In the genomic region with DNA sequence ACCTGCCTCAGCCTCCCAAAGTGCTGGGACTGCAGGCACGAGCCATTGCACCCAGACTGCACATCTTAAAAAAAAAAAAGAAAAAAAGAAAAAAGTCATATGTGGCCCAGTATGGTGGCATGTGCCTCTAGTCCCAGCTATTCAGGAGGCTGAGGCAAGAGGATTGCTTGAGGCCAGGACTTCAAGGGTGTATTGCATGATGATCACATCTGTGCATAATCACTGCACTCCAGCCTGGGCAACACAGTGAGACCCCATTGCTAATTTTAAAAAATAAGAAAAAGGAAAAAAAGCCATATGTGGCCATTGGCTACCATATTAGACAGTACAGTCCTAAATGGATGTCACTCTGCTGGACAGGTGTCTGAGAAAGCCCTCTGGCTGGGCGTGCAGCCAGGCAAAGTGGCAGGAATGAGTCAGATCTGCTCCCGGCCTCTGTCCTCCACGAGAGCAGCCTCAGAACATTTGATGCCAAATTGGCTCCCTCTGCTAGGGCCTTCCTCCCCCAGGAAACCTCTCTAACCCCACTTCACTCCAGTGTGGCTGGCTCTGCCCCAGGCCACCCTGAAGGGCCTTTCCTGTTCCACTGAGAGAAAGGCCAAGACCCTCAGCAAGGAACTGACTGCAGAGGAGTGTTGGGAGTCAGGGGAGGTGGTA, we compare ENCODE assay signal across 12 cellular contexts. TPM values are rescaled to one million over a fixed set of nuclear protein-coding genes. Genes with fewer than 3 reads are reported as not detected.
A peak's percentile ranks its signal among the peaks of the same experiment; 100 is the strongest.
DNase-seq lines count a peak whose midpoint lies in the region; ATAC-seq, FAIRE-seq and TF ChIP-seq lines count a peak whose summit lies in the region.
"Had no signal": no experiment of that assay in that cellular context is flagged by ENCODE, and none has a peak within 500 bp of the region (broad histone marks: within the 10 kb centered on the region; RNA-seq: fewer than 3 reads in every experiment).

No MANE protein-coding gene starts in this region.

- H3K36me3 ChIP-seq in psoas muscle (ENCODE audit: insufficient read depth in 1 of 2, low read depth in 1 of 2), result no peaks in the 10 kb centered on the region

- no peak for TF ChIP-seq CTCF in epithelial cell of esophagus (IDR thresholded peaks at IDR 0.05; ENCODE audit: insufficient read depth, low read depth, low read length, missing control alignments)
- no peak for TF ChIP-seq CTCF in psoas muscle (IDR thresholded peaks at IDR 0.05)

- H3K27ac ChIP-seq in psoas muscle, result no peak overlapping the region

- DNase-seq in NCI-H2029 (lab: John Stamatoyannopoulos, UW) (peak; percentile 80), epithelial cell of esophagus (ENCODE audit: low read depth) (peak; percentile 49), psoas muscle (peak; percentile 73 to 85), GM19239 (ENCODE audit: insufficient read length, low spot score) (no peak)
- DNase-seq in stimulated activated CD4-positive, alpha-beta T cell treated with anti-CD3 and anti-CD28 coated beads, Interleukin-12 subunit alpha, Interleukin-12 subunit beta, amount 100 ng/mL, for 4 hours, result no peak
- no peak for DNase-seq in activated CD4-positive, CD25-positive, alpha-beta regulatory T cell (lab: John Stamatoyannopoulos, UW)
- DNase-seq: effector CD4-positive, alpha-beta T cell; NCI-H82 had no signal

- H3K9me3 ChIP-seq in psoas muscle, result no peaks in the 10 kb centered on the region

- WGBS in psoas muscle, 3 donors, result 29 to 35% (median 33%) methylated on average over 4 of the region's 4 CpGs

- H3K27me3 ChIP-seq in psoas muscle (ENCODE audit: insufficient read depth in 3 of 3, low read length in 2 of 3), result no peaks in the 10 kb centered on the region

- peak; percentile 87 for ATAC-seq in GM18511 (IDR thresholded peaks at IDR 0.05; ENCODE audit: unreplicated experiment)
- ATAC-seq in psoas muscle, result peak; percentile 92 to 96 (median 93)
- no peak for ATAC-seq in GM18909 (IDR thresholded peaks at IDR 0.05; ENCODE audit: poor library complexity, unreplicated experiment)

- H3K4me3 ChIP-seq in epithelial cell of esophagus (ENCODE audit: low read length) (no peak overlapping the region), psoas muscle (no peak overlapping the region)

- FAIRE-seq in GM19239 (lab: Jason Lieb, UNC), result no peak

- H3K4me1 ChIP-seq in psoas muscle, result no peaks in the 10 kb centered on the region

- intact Hi-C loops in psoas muscle (cut with DNase I), result no loop called here

RNA-seq across cellular contexts. Expression of gene CA7, which starts 14.7 kb away (rescaled TPM):
- total RNA-seq in psoas muscle, result not detected
- polyA plus RNA-seq in psoas muscle, result under 1 TPM in 1 of 3 donors, not detected in 2; 0.05 TPM
- total RNA-seq: activated CD8-positive, alpha-beta memory T cell treated with anti-CD3 and anti-CD28 coated beads for 36 hours; mesothelial cell of epicardium had no signal

RNA-seq across cellular contexts. Expression of gene PDP2, which starts 21.4 kb away (rescaled TPM):
- total RNA-seq in psoas muscle, result 1 to 10 TPM; 3.0 to 5.2 (median 4.3) TPM
- polyA plus RNA-seq in psoas muscle, result 1 to 10 TPM; 1.0 to 2.5 (median 2.0) TPM

RNA-seq across cellular contexts. Expression of gene NAE1, which starts 28.1 kb away (rescaled TPM):
- total RNA-seq in psoas muscle, result 10 to 100 TPM; 23.8 to 34.4 (median 30.8) TPM
- 10 to 100 TPM; 22.7 to 46.1 (median 33.0) TPM for polyA plus RNA-seq in psoas muscle

RNA-seq across cellular contexts. Expression of gene TERB1, which starts 57.5 kb away (rescaled TPM):
- total RNA-seq in psoas muscle, result under 1 TPM in 1 of 4 donors, not detected in 3; 0.26 TPM
- polyA plus RNA-seq in psoas muscle, result not detected

RNA-seq across cellular contexts. Expression of gene CDH16, which starts 59.8 kb away (rescaled TPM):
- total RNA-seq in psoas muscle, result 1 to 10 TPM in 1 of 4 donors, under 1 TPM in 1, not detected in 2; 0.53 to 3.3 TPM
- polyA plus RNA-seq in psoas muscle, result under 1 TPM; 0.65 to 0.78 (median 0.75) TPM
- total RNA-seq: activated CD8-positive, alpha-beta memory T cell treated with anti-CD3 and anti-CD28 coated beads for 36 hours; mesothelial cell of epicardium had no signal

Comparison
In these comparisons a context has a peak if more than half of its experiments do, and no peak if none do; other contexts are left out.
1. DNase-seq: peak in NCI-H2029 (single experiment), epithelial cell of esophagus (single experiment) and psoas muscle (2 of 2); none in GM19239 (single experiment), stimulated activated CD4-positive, alpha-beta T cell treated with anti-CD3 and anti-CD28 coated beads, Interleukin-12 subunit alpha, Interleukin-12 subunit beta, amount 100 ng/mL, for 4 hours (single experiment) and activated CD4-positive, CD25-positive, alpha-beta regulatory T cell (0 of 4).